8 cellular contexts compared by ENCODE assay signal in the genomic region with DNA sequence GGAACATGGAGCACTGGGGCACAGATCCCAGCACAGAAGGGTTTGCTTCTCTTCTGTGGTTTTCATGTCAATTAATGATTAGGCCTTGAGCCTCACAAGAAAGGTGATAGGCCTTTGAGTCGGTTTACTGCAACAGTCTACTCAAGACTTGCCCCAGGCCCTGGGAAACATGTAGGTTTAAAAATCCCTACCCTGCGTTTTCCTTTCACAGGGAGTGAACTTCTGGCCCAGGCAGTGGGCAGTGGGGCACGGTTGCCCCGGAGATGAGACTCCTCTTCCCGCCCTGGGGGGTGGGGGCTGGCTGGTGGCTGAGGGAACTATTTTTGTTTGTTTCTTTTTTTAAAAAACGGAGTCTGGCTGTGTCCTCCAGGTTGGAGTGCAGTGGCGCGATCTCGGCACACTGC. TPM values are rescaled to one million over a fixed set of nuclear protein-coding genes. Genes with fewer than 3 reads are reported as not detected.
DNase-seq lines count a peak whose midpoint lies in the region; ATAC-seq and TF ChIP-seq lines count a peak whose summit lies in the region.

No MANE protein-coding gene starts in this region.

- H3K27me3 ChIP-seq in BJ (ENCODE audit: control insufficient read depth, insufficient read depth, low read length), result no peaks in the 10 kb centered on the region
- no peaks in the 10 kb centered on the region for H3K27me3 ChIP-seq in naive thymus-derived CD4-positive, alpha-beta T cell (ENCODE audit: control insufficient read depth in 2 of 2, insufficient read depth in 2 of 2, low read length in 2 of 2)

- TF ChIP-seq CTCF in BJ (IDR thresholded peaks at IDR 0.05; ENCODE audit: insufficient read depth, low read depth, low read length) (no peak), choroid plexus epithelial cell (conservative IDR thresholded peaks at IDR 0.05; ENCODE audit: low read depth, low read length) (no peak)

- peaks cover 5 to 23% (median 9%) of the 10 kb centered on the region in 5 donors for H3K27me3 Mint-ChIP-seq in naive thymus-derived CD4-positive, alpha-beta T cell

- peaks cover 0 to 2% (median 0%) of the 10 kb centered on the region in 5 donors for H3K36me3 Mint-ChIP-seq in naive thymus-derived CD4-positive, alpha-beta T cell

- no peaks in the 10 kb centered on the region; the same call in 1 of the 2 replicates for H3K36me3 ChIP-seq in BJ (ENCODE audit: control insufficient read depth, insufficient read depth, low read length)
- H3K36me3 ChIP-seq in naive thymus-derived CD4-positive, alpha-beta T cell (ENCODE audit: control insufficient read depth in 2 of 3, insufficient read depth in 3 of 3, low read length in 3 of 3), result peaks cover 0 to 5% (median 0%) of the 10 kb centered on the region in 3 experiments

- no peaks in the 10 kb centered on the region for H3K9me3 Mint-ChIP-seq in naive thymus-derived CD4-positive, alpha-beta T cell

- peaks cover 9 to 19% (median 13%) of the 10 kb centered on the region in 7 donors for H3K4me1 Mint-ChIP-seq in naive thymus-derived CD4-positive, alpha-beta T cell

- no peaks in the 10 kb centered on the region for H3K9me3 ChIP-seq in naive thymus-derived CD4-positive, alpha-beta T cell (ENCODE audit: control insufficient read depth in 2 of 3, low read length in 3 of 3)

- peak overlapping the region; percentile 79 to 94 (median 88) for H3K4me3 Mint-ChIP-seq in naive thymus-derived CD4-positive, alpha-beta T cell

- peak overlapping the region in 8 of 9 donors; percentile 24 to 82 (median 65) for H3K27ac Mint-ChIP-seq in naive thymus-derived CD4-positive, alpha-beta T cell

- POLR2A ChIA-PET in BJ (lab: Charles Lee), result interaction anchor here (0.6 kb wide), 1 partner anchor 774 kb away, joined by 11 read pairs; no protein-coding TSS in a partner anchor
- POLR2A ChIA-PET in naive thymus-derived CD4-positive, alpha-beta T cell (lab: Charles Lee), result interaction anchor here (0.6 to 1.1 kb wide), 2 partner anchors 308 to 1246 kb away, joined by 3 read pairs; no protein-coding TSS in a partner anchor

- peak overlapping the region; percentile 62 for H3K27ac ChIP-seq in naive thymus-derived CD4-positive, alpha-beta T cell (ENCODE audit: low read depth, low read length)

- DNase-seq in BJ (ENCODE audit: low read depth) (no peak), choroid plexus epithelial cell (ENCODE audit: low read depth) (no peak), MV-4-11 (lab: John Stamatoyannopoulos, UW) (no peak)
- DNase-seq in Jurkat, Clone E6-1 (ENCODE audit: low read depth, low spot score), result no peak
- DNase-seq in naive thymus-derived CD4-positive, alpha-beta T cell, result no peak

- ATAC-seq in naive thymus-derived CD4-positive, alpha-beta T cell, result no peak
- ATAC-seq in HG02981 (IDR thresholded peaks at IDR 0.05; ENCODE audit: unreplicated experiment) (no peak), HG03139 (IDR thresholded peaks at IDR 0.05; ENCODE audit: unreplicated experiment) (no peak), GM21576 (IDR thresholded peaks at IDR 0.05; ENCODE audit: unreplicated experiment) (no peak)

- H3K4me1 ChIP-seq in naive thymus-derived CD4-positive, alpha-beta T cell (ENCODE audit: control insufficient read depth in 2 of 2, insufficient read depth in 2 of 2, low read length in 2 of 2), result peaks cover 3 to 9% of the 10 kb centered on the region in 2 donors

- intact Hi-C loops in naive thymus-derived CD4-positive, alpha-beta T cell (cut with micrococcal nuclease), result loop anchor here (1.0 to 10.0 kb wide), 16 partner anchors 44 to 1142 kb away; partner anchors contain the start of genes MIPEP (in 2 of the 2) and NUP58 (in 1 of the 2)

- H3K4me3 ChIP-seq in BJ (ENCODE audit: low read depth, low read length), result peak overlapping the region; percentile 89
- H3K4me3 ChIP-seq in Jurkat, Clone E6-1 (ENCODE audit: low read length), result peak overlapping the region; percentile 28
- peak overlapping the region; percentile 76 for H3K4me3 ChIP-seq in choroid plexus epithelial cell (ENCODE audit: low read depth, low read length)
- peak overlapping the region; percentile 50 for H3K4me3 ChIP-seq in naive thymus-derived CD4-positive, alpha-beta T cell (ENCODE audit: low read length)

- CTCF ChIA-PET in BJ (lab: Yijun Ruan, JAX), result interaction anchor here (1.5 to 2.5 kb wide), 3 partner anchors 11 to 59 kb away, joined by 5 to 7 read pairs (median 6); no protein-coding TSS in a partner anchor
- CTCF ChIA-PET in naive thymus-derived CD4-positive, alpha-beta T cell (lab: Charles Lee), result interaction anchor here (0.7 to 2.0 kb wide), 2 partner anchors 46 to 59 kb away, joined by 3 to 7 read pairs; no protein-coding TSS in a partner anchor

RNA-seq across cellular contexts. Expression of gene SPATA13, which starts 0.6 kb away (rescaled TPM):
- 3.0 and 3.6 TPM in 2 replicates for polyA plus RNA-seq in BJ (2011; rRNA removed)
- polyA minus RNA-seq in BJ (2011; rRNA and poly(A)+ RNA removed), result 7.0 and 7.9 TPM in 2 replicates
- 9.2 TPM for polyA plus RNA-seq in Jurkat, Clone E6-1 (2012; ENCODE audit: insufficient read depth, insufficient read length)
- 100 to 1,000 TPM in 3 of 5 experiments, 10 to 100 TPM in 2; 62.2 to 104 (median 101) TPM for total RNA-seq in naive thymus-derived CD4-positive, alpha-beta T cell
- 10 to 100 TPM; 91.4 to 96.1 TPM for polyA plus RNA-seq in naive thymus-derived CD4-positive, alpha-beta T cell

Comparison
In these comparisons a context has a peak if more than half of its experiments do, and no peak if none do; other contexts are left out.
1. H3K4me3 ChIP-seq: peak in every context shown above with its lines; median percentile 89 in BJ; 76 in choroid plexus epithelial cell; 50 in naive thymus-derived CD4-positive, alpha-beta T cell; 28 in Jurkat, Clone E6-1.
2. RNA of gene SPATA13, which starts 0.6 kb away (polyA plus RNA-seq): 91.4 to 96.1 TPM in naive thymus-derived CD4-positive, alpha-beta T cell; 3.0 to 3.6 TPM in BJ; every median in the first group is over 10 times any median in the second.